24 cellular contexts compared by ENCODE assay signal in genomic region chr21:42432695-42433094, GRCh38. TPM values are rescaled to one million over a fixed set of nuclear protein-coding genes. Genes with fewer than 3 reads are reported as not detected.
DNase-seq lines count a peak whose midpoint lies in the region; ATAC-seq lines count a peak whose summit lies in the region.
"Had no signal": no experiment of that assay in that cellular context is flagged by ENCODE, and none has a peak within 500 bp of the region (broad histone marks: within the 10 kb centered on the region; RNA-seq: fewer than 3 reads in every experiment).

No MANE protein-coding gene starts in this region.

- H3K27me3 Mint-ChIP-seq in activated T-cell treated with anti-CD3 and anti-CD28 coated beads, Interleukin-2, amount 50 U/mL, for 72 hours (ENCODE audit: low read depth) = no peaks in the 10 kb centered on the region
- H3K27me3 Mint-ChIP-seq in activated naive CD8-positive, alpha-beta T cell treated with anti-CD3 and anti-CD28 coated beads, Interleukin-2, amount 50 U/mL, for 24 hours = no peaks in the 10 kb centered on the region
- H3K27me3 Mint-ChIP-seq in T-helper 2 cell treated with Interferon-gamma antibody and Interleukin-4, amounts not matched to agents 5 μg/mL and 100 μg/mL, for 36 hours (ENCODE audit: low read depth) = no peaks in the 10 kb centered on the region
- H3K27me3 Mint-ChIP-seq: CD4-positive, CD25-positive, alpha-beta regulatory T cell had no signal

- no peak overlapping the region for H3K4me3 Mint-ChIP-seq in activated T-cell treated with anti-CD3 and anti-CD28 coated beads, Interleukin-2, amount 50 U/mL, for 72 hours
- H3K4me3 Mint-ChIP-seq in activated naive CD8-positive, alpha-beta T cell treated with anti-CD3 and anti-CD28 coated beads, Interleukin-2, amount 50 U/mL, for 24 hours = no peak overlapping the region
- no peak overlapping the region for H3K4me3 Mint-ChIP-seq in T-helper 2 cell treated with Interferon-gamma antibody and Interleukin-4, amounts not matched to agents 5 μg/mL and 100 μg/mL, for 36 hours
- H3K4me3 Mint-ChIP-seq: H9 had no signal

- H3K27ac Mint-ChIP-seq in activated T-cell treated with anti-CD3 and anti-CD28 coated beads, Interleukin-2, amount 50 U/mL, for 72 hours = peak overlapping the region; percentile 38
- peak overlapping the region; percentile 59 for H3K27ac Mint-ChIP-seq in activated naive CD8-positive, alpha-beta T cell treated with anti-CD3 and anti-CD28 coated beads, Interleukin-2, amount 50 U/mL, for 24 hours
- H3K27ac Mint-ChIP-seq in T-helper 2 cell treated with Interferon-gamma antibody and Interleukin-4, amounts not matched to agents 5 μg/mL and 100 μg/mL, for 36 hours = no peak overlapping the region
- H3K27ac Mint-ChIP-seq: H9 had no signal

- DNase-seq in activated T-cell treated with anti-CD3 and anti-CD28 coated beads, Interleukin-2, amount 50 U/mL, for 72 hours = no peak
- DNase-seq in activated T-cell treated with anti-CD3 and anti-CD28 coated beads, Interleukin-2, amount 50 U/mL, for 1 hour = no peak
- peak; percentile 42 for DNase-seq in OCI-M1 (lab: John Stamatoyannopoulos, UW)
- no peak for DNase-seq in activated naive CD8-positive, alpha-beta T cell treated with anti-CD3 and anti-CD28 coated beads, Interleukin-2, amount 50 U/mL, for 24 hours
- no peak for DNase-seq in T-helper 2 cell treated with Interferon-gamma antibody and Interleukin-4, amounts not matched to agents 5 μg/mL and 100 μg/mL, for 36 hours (ENCODE audit: low spot score)
- no peak for DNase-seq in MV-4-11 (lab: John Stamatoyannopoulos, UW)
- DNase-seq: CD4-positive, CD25-positive, alpha-beta regulatory T cell; COR-L47; DMS53; GM23248; H9; NCI-H1092; NCI-H1417 treated with DMSO at 0.1 percent for 48 hours; NCI-H1694 treated with DMSO at 0.1 percent for 48 hours; NCI-H2081; NCI-H2227 treated with DMSO at 0.1 percent for 48 hours; NCI-H526 treated with DMSO at 0.1 percent for 48 hours; SHP77 treated with DMSO at 0.1 percent for 48 hours had no signal

- no peak for ATAC-seq in activated T-cell treated with anti-CD3 and anti-CD28 coated beads, Interleukin-2, amount 50 U/mL, for 72 hours (replicated peaks in 1 of 2)
- ATAC-seq in activated naive CD8-positive, alpha-beta T cell treated with anti-CD3 and anti-CD28 coated beads, Interleukin-2, amount 50 U/mL, for 24 hours = no peak
- ATAC-seq in HG03196 (IDR thresholded peaks at IDR 0.05; ENCODE audit: unreplicated experiment) = no peak
- ATAC-seq: Panc1 had no signal

- peaks cover 35 to 63% of the 10 kb centered on the region in 2 donors for H3K36me3 Mint-ChIP-seq in activated T-cell treated with anti-CD3 and anti-CD28 coated beads, Interleukin-2, amount 50 U/mL, for 72 hours (ENCODE audit: insufficient read depth in 2 of 2)
- peaks cover 76% of the 10 kb centered on the region for H3K36me3 Mint-ChIP-seq in activated naive CD8-positive, alpha-beta T cell treated with anti-CD3 and anti-CD28 coated beads, Interleukin-2, amount 50 U/mL, for 24 hours (ENCODE audit: low read depth)
- peaks cover 95% of the 10 kb centered on the region for H3K36me3 Mint-ChIP-seq in T-helper 2 cell treated with Interferon-gamma antibody and Interleukin-4, amounts not matched to agents 5 μg/mL and 100 μg/mL, for 36 hours (ENCODE audit: low read depth)

- H3K9me3 Mint-ChIP-seq in activated T-cell treated with anti-CD3 and anti-CD28 coated beads, Interleukin-2, amount 50 U/mL, for 72 hours = peaks cover 6 to 7% of the 10 kb centered on the region in 2 donors
- H3K9me3 Mint-ChIP-seq in activated naive CD8-positive, alpha-beta T cell treated with anti-CD3 and anti-CD28 coated beads, Interleukin-2, amount 50 U/mL, for 24 hours = peaks cover 15% of the 10 kb centered on the region
- peaks cover 24% of the 10 kb centered on the region for H3K9me3 Mint-ChIP-seq in T-helper 2 cell treated with Interferon-gamma antibody and Interleukin-4, amounts not matched to agents 5 μg/mL and 100 μg/mL, for 36 hours

- H3K4me1 Mint-ChIP-seq in activated T-cell treated with anti-CD3 and anti-CD28 coated beads, Interleukin-2, amount 50 U/mL, for 72 hours (ENCODE audit: low read depth) = peaks cover 34% of the 10 kb centered on the region
- peaks cover 42% of the 10 kb centered on the region for H3K4me1 Mint-ChIP-seq in activated naive CD8-positive, alpha-beta T cell treated with anti-CD3 and anti-CD28 coated beads, Interleukin-2, amount 50 U/mL, for 24 hours
- peaks cover 42% of the 10 kb centered on the region for H3K4me1 Mint-ChIP-seq in T-helper 2 cell treated with Interferon-gamma antibody and Interleukin-4, amounts not matched to agents 5 μg/mL and 100 μg/mL, for 36 hours (ENCODE audit: low read depth)
- H3K4me1 Mint-ChIP-seq: H9, IgD-negative memory B cell had no signal

RNA-seq across cellular contexts. Expression of gene UBASH3A, which starts 29.0 kb away (rescaled TPM):
- 10 to 100 TPM; 54.5 to 57.4 TPM for total RNA-seq in activated T-cell treated with anti-CD3 and anti-CD28 coated beads, Interleukin-2, amount 50 U/mL, for 72 hours
- total RNA-seq: Daoy, G401, GM23248, H9, NCI-H460 had no signal

RNA-seq across cellular contexts. Expression of gene TMPRSS3, which starts 36.8 kb away (rescaled TPM):
- 10 to 100 TPM; 57.1 to 91.9 TPM for total RNA-seq in activated T-cell treated with anti-CD3 and anti-CD28 coated beads, Interleukin-2, amount 50 U/mL, for 72 hours
- total RNA-seq: G401, GM23248 had no signal
